11 cellular contexts compared by ENCODE assay signal in the genomic region with DNA sequence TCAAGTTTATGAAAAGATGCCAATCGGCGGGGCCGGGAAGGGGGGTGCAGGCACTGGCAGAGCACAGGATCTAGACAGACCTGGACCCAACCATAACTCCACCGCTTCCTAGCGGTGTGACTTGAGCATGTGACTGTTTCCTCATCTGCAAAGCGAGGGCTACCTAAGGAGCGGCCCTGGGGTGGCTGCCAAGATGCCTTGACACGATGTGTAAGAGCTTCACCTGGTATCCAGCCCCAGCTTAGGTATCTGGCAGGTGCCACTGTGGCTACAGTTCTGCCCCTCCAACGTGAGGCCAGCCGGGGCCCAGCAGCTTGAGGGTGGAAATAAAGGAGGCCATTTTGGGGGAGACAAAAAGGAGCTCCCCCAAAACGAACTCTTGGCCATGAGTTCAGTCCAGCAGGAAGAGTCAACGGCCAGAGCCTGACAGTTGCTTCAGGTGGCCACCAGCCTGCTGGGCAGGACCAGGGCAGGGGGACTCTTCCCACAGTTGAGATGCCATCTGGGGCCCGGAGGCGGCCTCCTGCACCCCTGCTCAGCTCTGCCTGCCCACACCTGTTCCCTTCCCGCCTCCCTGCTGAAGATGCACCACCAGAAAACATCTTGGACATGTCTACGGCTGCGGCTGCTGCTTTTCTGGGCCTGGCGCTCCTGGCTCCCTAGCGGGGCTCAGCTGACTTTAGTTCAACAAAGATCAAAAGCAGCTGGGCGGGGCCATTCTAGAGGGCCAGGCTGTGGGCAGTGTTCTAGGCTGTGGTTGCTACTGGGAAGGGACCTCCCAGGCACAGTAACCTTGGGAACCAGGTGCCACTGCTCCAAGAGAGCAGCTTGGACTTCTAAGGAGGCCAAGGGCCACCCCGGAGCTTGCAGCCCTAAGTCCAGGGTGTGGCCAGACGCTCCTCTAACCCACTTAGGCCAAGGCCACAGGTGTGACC. TPM values are rescaled to one million over a fixed set of nuclear protein-coding genes. Genes with fewer than 3 reads are reported as not detected.
DNase-seq lines count a peak whose midpoint lies in the region; ATAC-seq and TF ChIP-seq lines count a peak whose summit lies in the region.
"Had no signal": no experiment of that assay in that cellular context is flagged by ENCODE, and none has a peak within 500 bp of the region (broad histone marks: within the 10 kb centered on the region; RNA-seq: fewer than 3 reads in every experiment).

No MANE protein-coding gene starts in this region.

- 72 to 85% methylated on average over 21 to 22 of the region's 22 CpGs for WGBS in lung, 2 donors

- H3K36me3 ChIP-seq in lung (ENCODE audit: control insufficient read depth in 2 of 2, insufficient read depth in 2 of 2, low read length in 2 of 2) = no peaks in the 10 kb centered on the region

- no peaks in the 10 kb centered on the region for H3K9me3 ChIP-seq in lung (ENCODE audit: control insufficient read depth in 2 of 2, insufficient read depth in 1 of 2, low read length in 1 of 2)

- DNase-seq in NCI-H510A (lab: John Stamatoyannopoulos, UW) = peak; percentile 50
- DNase-seq in coronary artery (ENCODE audit: low spot score) = no peak
- DNase-seq in lung (ENCODE audit: low spot score) = peak; percentile 77
- peak in 8 of 49 donors; percentile 23 to 65 (median 34) for DNase-seq in substantia nigra (lab: John Stamatoyannopoulos, UW)
- DNase-seq in NCI-H187 (lab: John Stamatoyannopoulos, UW) = no peak
- no peak for DNase-seq in 8988T
- no peak for DNase-seq in CD1c-positive myeloid dendritic cell (ENCODE audit: extremely low spot score)
- DNase-seq: activated T-cell treated with anti-CD3 and anti-CD28 coated beads for 4 hours, H9, NCI-H2171 had no signal

- H3K27me3 ChIP-seq in lung (ENCODE audit: control insufficient read depth, insufficient read depth) = no peaks in the 10 kb centered on the region

- H3K27ac ChIP-seq in coronary artery (peak overlapping the region; percentile 95 to 100), lung (ENCODE audit: low read depth in 1 of 2, low read length in 1 of 2) (peak overlapping the region; percentile 43 to 91), substantia nigra (ENCODE audit: low read depth, low read length, poor library complexity, severe bottlenecking) (peak overlapping the region; percentile 93)

- TF ChIP-seq CTCF in coronary artery (IDR thresholded peaks at IDR 0.05) = no peak
- no peak for TF ChIP-seq CTCF in lung (IDR thresholded peaks at IDR 0.05; ENCODE audit: control extremely low read depth, extremely low read depth)

- H3K4me1 ChIP-seq in lung (ENCODE audit: control insufficient read depth in 2 of 2, insufficient read depth in 2 of 2, low read length in 2 of 2) = peaks cover 25 to 65% of the 10 kb centered on the region in 2 donors

- ATAC-seq in lung (ENCODE audit: insufficient read depth, low FRiP score) = peak; percentile 8
- ATAC-seq in HG03439 (IDR thresholded peaks at IDR 0.05; ENCODE audit: unreplicated experiment) = no peak

- no peak overlapping the region for H3K4me3 ChIP-seq in coronary artery
- H3K4me3 ChIP-seq in lung = no peak overlapping the region

RNA-seq across cellular contexts. Expression of gene MTSS2, which starts 3.4 kb away (rescaled TPM):
- total RNA-seq in lung = 10 to 100 TPM; 72.5 to 91.3 TPM
- 10 to 100 TPM; 40.6 to 74.0 TPM for polyA plus RNA-seq in lung

RNA-seq across cellular contexts. Expression of gene IL34, which starts 42.9 kb away (rescaled TPM):
- total RNA-seq in lung = 10 to 100 TPM; 11.6 to 13.0 TPM
- polyA plus RNA-seq in lung = 1 to 10 TPM; 1.5 to 2.7 TPM

Comparison
In these comparisons a context has a peak if more than half of its experiments do, and no peak if none do; other contexts are left out.
1. DNase-seq: peak in NCI-H510A (single experiment) and lung (single experiment); none in coronary artery (single experiment), NCI-H187 (0 of 2), 8988T (single experiment) and CD1c-positive myeloid dendritic cell (single experiment).
2. Peak in every context shown above with its lines, with median percentiles within 50 percentile points of each other: H3K27ac ChIP-seq.